ENCODE assay signal across 9 cellular contexts in genomic region chr5:77973253-77973609, GRCh38.
A peak's percentile ranks its signal among the peaks of the same experiment; 100 is the strongest.
DNase-seq lines count a peak whose midpoint lies in the region; ATAC-seq and TF ChIP-seq lines count a peak whose summit lies in the region.
"Had no signal": no experiment of that assay in that cellular context is flagged by ENCODE, and none has a peak within 500 bp of the region (broad histone marks: within the 10 kb centered on the region; RNA-seq: fewer than 3 reads in every experiment).

No MANE protein-coding gene starts in this region.

- H3K4me2 ChIP-seq in fibroblast of lung (ENCODE audit: extremely low read depth, insufficient read depth, low read length): peak overlapping the region; percentile 30

- H3K27me3 ChIP-seq in fibroblast of lung (ENCODE audit: control insufficient read depth, insufficient read depth, low read length) (peaks cover 36% of the 10 kb centered on the region), psoas muscle (ENCODE audit: insufficient read depth in 3 of 3, low read length in 2 of 3) (peaks cover 0 to 36% (median 12%) of the 10 kb centered on the region in 3 donors)

- no peaks in the 10 kb centered on the region for H4K20me1 ChIP-seq in fibroblast of lung (ENCODE audit: control insufficient read depth, extremely low read depth, insufficient read depth, low read length)

- no peak overlapping the region for H3K9ac ChIP-seq in fibroblast of lung (ENCODE audit: insufficient read depth, low read length)

- H3K4me3 ChIP-seq in GM12865 (ENCODE audit: low read depth, low read length): peak overlapping the region; percentile 44
- peak overlapping the region in 1 of 4 experiments; percentile 46 for H3K4me3 ChIP-seq in fibroblast of lung (replicated peaks in 1 of 4; ENCODE audit: control extremely low read depth in 1 of 4, insufficient read depth in 1 of 4, low read depth in 3 of 4, low read length in 4 of 4)
- H3K4me3 ChIP-seq in psoas muscle: peak overlapping the region; percentile 49

- ATAC-seq in T-helper 17 cell (no peak), psoas muscle (no peak), GM21619 (IDR thresholded peaks at IDR 0.05; ENCODE audit: unreplicated experiment) (no peak)

- peaks cover 72% of the 10 kb centered on the region for H3K27me3 Mint-ChIP-seq in T-helper 17 cell

- no peak overlapping the region for H3K27ac Mint-ChIP-seq in T-helper 17 cell

- H3K79me2 ChIP-seq in fibroblast of lung (ENCODE audit: control insufficient read depth, insufficient read depth, low read length): no peaks in the 10 kb centered on the region

- H3K9me3 ChIP-seq in T-helper 17 cell (ENCODE audit: control insufficient read depth, low read length, poor library complexity, severe bottlenecking) (no peaks in the 10 kb centered on the region), fibroblast of lung (ENCODE audit: control insufficient read depth, insufficient read depth, low read depth, low read length) (no peaks in the 10 kb centered on the region), psoas muscle (no peaks in the 10 kb centered on the region)

- H3K4me1 Mint-ChIP-seq in T-helper 17 cell: peaks cover 8% of the 10 kb centered on the region

- intact Hi-C loops in psoas muscle (cut with DNase I): no loop called here

- peak overlapping the region; percentile 79 for H3K4me3 Mint-ChIP-seq in T-helper 17 cell

- DNase-seq in GM12865 (ENCODE audit: low read depth): no peak
- no peak for DNase-seq in T-helper 17 cell
- no peak for DNase-seq in fibroblast of lung (ENCODE audit: low read depth in 2 of 2)
- no peak for DNase-seq in psoas muscle
- no peak for DNase-seq in activated CD4-positive, CD25-positive, alpha-beta regulatory T cell (lab: John Stamatoyannopoulos, UW)
- no peak for DNase-seq in NAMALWA (ENCODE audit: low spot score)
- no peak for DNase-seq in NK-92 treated with Interleukin-12 subunit alpha and Interleukin-12 subunit beta, amount 100 ng/mL, for 24 hours (lab: John Stamatoyannopoulos, UW)
- DNase-seq: NCI-H446 had no signal

- TF ChIP-seq CTCF in GM12865 (IDR thresholded peaks at IDR 0.05; ENCODE audit: insufficient read depth, low read depth, low read length, missing control alignments) (no peak), fibroblast of lung (conservative IDR thresholded peaks at IDR 0.05 in 1 of 2, IDR thresholded peaks at IDR 0.05 in 1 of 2; ENCODE audit: low read depth in 1 of 2, low read length in 2 of 2) (peak in 1 of 2 donors; percentile 25), psoas muscle (IDR thresholded peaks at IDR 0.05) (no peak)

- H3K4me1 ChIP-seq in fibroblast of lung (ENCODE audit: control insufficient read depth, extremely low read depth, insufficient read depth, low read length) (no peaks in the 10 kb centered on the region), psoas muscle (peaks cover 5% of the 10 kb centered on the region)

- H3K36me3 Mint-ChIP-seq in T-helper 17 cell (ENCODE audit: low read depth): peaks cover 6% of the 10 kb centered on the region

- H3K36me3 ChIP-seq in fibroblast of lung (ENCODE audit: control insufficient read depth, insufficient read depth, low read length): no peaks in the 10 kb centered on the region
- H3K36me3 ChIP-seq in psoas muscle (ENCODE audit: insufficient read depth in 1 of 2, low read depth in 1 of 2): no peaks in the 10 kb centered on the region

- H2AFZ ChIP-seq in fibroblast of lung (ENCODE audit: low read length): no peak overlapping the region

- H3K27ac ChIP-seq in fibroblast of lung (ENCODE audit: insufficient read depth, low read length): no peak overlapping the region
- no peak overlapping the region for H3K27ac ChIP-seq in psoas muscle

- 33 to 43% (median 34%) methylated on average over 19 of the region's 19 CpGs for WGBS in psoas muscle, 3 donors
